Comparison of ENCODE assay signal across 8 cellular contexts in the genomic region with DNA sequence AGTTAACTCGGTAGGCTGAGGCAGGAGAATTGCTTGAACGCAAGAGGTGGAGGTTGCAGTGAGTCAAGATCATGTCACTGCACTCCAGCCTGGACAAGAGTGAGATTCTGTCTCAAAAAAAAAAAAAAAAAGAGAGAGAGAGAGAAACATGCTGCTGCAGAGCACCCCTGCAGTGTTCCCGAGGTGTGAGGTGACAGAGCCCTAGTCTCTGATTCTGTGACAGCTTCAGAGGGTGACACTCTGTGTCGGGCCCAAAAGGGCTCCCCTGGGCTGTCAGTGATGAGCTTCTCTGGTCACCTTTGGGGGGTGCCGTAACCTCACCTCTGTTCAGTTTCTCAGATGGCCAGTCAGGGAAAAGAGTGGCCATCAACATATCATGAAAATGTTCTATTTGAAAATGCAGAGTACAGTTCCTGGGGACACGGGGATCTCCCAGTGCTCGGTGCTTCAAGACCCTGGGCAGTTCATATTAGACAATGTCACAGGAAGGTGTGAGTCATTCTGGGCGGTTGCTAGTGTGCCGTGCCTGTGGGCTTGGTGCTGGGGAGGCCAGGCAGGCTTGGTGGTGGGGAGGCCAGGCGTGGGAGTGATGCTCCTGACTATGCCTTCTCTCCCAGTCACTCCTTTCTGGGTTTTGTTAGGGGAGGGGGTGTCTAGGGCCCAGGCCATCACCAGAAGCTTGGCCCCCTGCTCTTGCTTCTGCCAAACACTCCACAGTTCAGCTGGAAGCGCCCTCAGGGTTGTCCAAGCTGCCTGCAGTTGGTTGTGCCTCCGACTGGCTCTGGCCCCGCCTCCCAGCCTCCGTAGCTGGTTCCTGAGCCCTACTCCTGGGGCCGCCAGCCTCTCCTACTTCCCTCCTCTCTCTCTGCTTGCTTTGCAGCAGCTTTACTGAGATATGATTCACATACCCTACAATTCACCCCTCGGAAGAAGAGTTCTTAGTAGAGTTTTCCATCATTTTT. TPM values are rescaled to one million over a fixed set of nuclear protein-coding genes. Genes with fewer than 3 reads are reported as not detected.
A peak's percentile ranks its signal among the peaks of the same experiment; 100 is the strongest.
DNase-seq lines count a peak whose midpoint lies in the region; ATAC-seq and TF ChIP-seq lines count a peak whose summit lies in the region.

No MANE protein-coding gene starts in this region.

- no peak for ATAC-seq in GM19395 (IDR thresholded peaks at IDR 0.05; ENCODE audit: unreplicated experiment)
- ATAC-seq in GM18873 (IDR thresholded peaks at IDR 0.05; ENCODE audit: low FRiP score, unreplicated experiment) = no peak

- DNase-seq in HUDEP-2 (lab: John Stamatoyannopoulos, UW; ENCODE audit: unreplicated experiment in 76 of 76) (peak in 58 of 76 experiments; percentile 10 to 81 (median 44)), epithelial cell of esophagus (ENCODE audit: low read depth) (peak; percentile 84), posterior cingulate gyrus (no peak)
- peak; percentile 58 to 68 for DNase-seq in activated CD4-positive, alpha-beta T cell treated with anti-CD3 and anti-CD28 coated beads for 4 hours

- H4K20me1 ChIP-seq in BLaER1 treated with 17β-estradiol and CSF1 and Interleukin-3, amounts not matched to agents 10 nM and 100 nM = no peaks in the 10 kb centered on the region

- peaks cover 18 to 47% (median 36%) of the 10 kb centered on the region in 10 experiments for H3K4me1 ChIP-seq in BLaER1 treated with 17β-estradiol and CSF1 and Interleukin-3, amounts not matched to agents 10 nM and 100 nM
- H3K4me1 ChIP-seq in skeletal muscle satellite cell (ENCODE audit: control insufficient read depth, insufficient read depth, low read length) = peaks cover 19% of the 10 kb centered on the region

- H3K27me3 ChIP-seq in BLaER1 treated with 17β-estradiol and CSF1 and Interleukin-3, amounts not matched to agents 10 nM and 100 nM = no peaks in the 10 kb centered on the region
- H3K27me3 ChIP-seq in skeletal muscle satellite cell (ENCODE audit: control insufficient read depth, insufficient read depth, low read length) = no peaks in the 10 kb centered on the region

- peak overlapping the region in 3 of 11 experiments; percentile 18 to 46 (median 36); a peak in 5 of 22 replicates for H3K9ac ChIP-seq in BLaER1 treated with 17β-estradiol and CSF1 and Interleukin-3, amounts not matched to agents 10 nM and 100 nM
- H3K9ac ChIP-seq in skeletal muscle satellite cell (ENCODE audit: low read depth, low read length) = no peak overlapping the region

- peaks cover 0 to 6% (median 0%) of the 10 kb centered on the region in 11 experiments; a peak in 1 of 22 replicates for H3K9me3 ChIP-seq in BLaER1 treated with 17β-estradiol and CSF1 and Interleukin-3, amounts not matched to agents 10 nM and 100 nM (replicated peaks in 1 of 11)
- no peaks in the 10 kb centered on the region for H3K9me3 ChIP-seq in skeletal muscle satellite cell (replicated peaks; ENCODE audit: low read length)

- intact Hi-C loops in posterior cingulate gyrus (cut with DNase I) = no loop called here

- H3K27ac ChIP-seq in BLaER1 treated with 17β-estradiol and CSF1 and Interleukin-3, amounts not matched to agents 10 nM and 100 nM = peak overlapping the region in 3 of 11 experiments; percentile 55 to 71 (median 62); a peak in 6 of 22 replicates

- peak overlapping the region; percentile 21 to 77 (median 62) for H3K4me2 ChIP-seq in BLaER1 treated with 17β-estradiol and CSF1 and Interleukin-3, amounts not matched to agents 10 nM and 100 nM
- peak overlapping the region; percentile 57 for H3K4me2 ChIP-seq in skeletal muscle satellite cell (ENCODE audit: low read length)

- H3K4me3 ChIP-seq in BLaER1 treated with 17β-estradiol and CSF1 and Interleukin-3, amounts not matched to agents 10 nM and 100 nM = peak overlapping the region in 1 of 10 experiments; percentile 33; a peak in 1 of 20 replicates
- H3K4me3 ChIP-seq in epithelial cell of esophagus (ENCODE audit: low read length) (no peak overlapping the region), skeletal muscle satellite cell (ENCODE audit: low read length) (no peak overlapping the region)

- H3K36me3 ChIP-seq in BLaER1 treated with 17β-estradiol and CSF1 and Interleukin-3, amounts not matched to agents 10 nM and 100 nM = no peaks in the 10 kb centered on the region
- no peaks in the 10 kb centered on the region for H3K36me3 ChIP-seq in skeletal muscle satellite cell (ENCODE audit: insufficient read depth, low read length)

- TF ChIP-seq CTCF in epithelial cell of esophagus (IDR thresholded peaks at IDR 0.05; ENCODE audit: insufficient read depth, low read depth, low read length, missing control alignments) = no peak

RNA-seq across cellular contexts. Expression of gene CLDN5, which starts 52.5 kb away (rescaled TPM):
- 6.1 TPM in 2 replicates for total RNA-seq in skeletal muscle satellite cell (2012; rRNA removed)

Comparison
In these comparisons a context has a peak if more than half of its experiments do, and no peak if none do; other contexts are left out.
1. DNase-seq: peak in HUDEP-2 (58 of 76), activated CD4-positive, alpha-beta T cell treated with anti-CD3 and anti-CD28 coated beads for 4 hours (2 of 2) and epithelial cell of esophagus (single experiment); none in posterior cingulate gyrus (0 of 10).